ENCODE assay signal across 18 cellular contexts in genomic region chr16:67707790-67708189, GRCh38. TPM values are rescaled to one million over a fixed set of nuclear protein-coding genes. Genes with fewer than 3 reads are reported as not detected.
DNase-seq lines count a peak whose midpoint lies in the region; ATAC-seq and TF ChIP-seq lines count a peak whose summit lies in the region.
"Had no signal": no experiment of that assay in that cellular context is flagged by ENCODE, and none has a peak within 500 bp of the region (broad histone marks: within the 10 kb centered on the region; RNA-seq: fewer than 3 reads in every experiment).

No MANE protein-coding gene starts in this region.

- TF ChIP-seq CTCF in osteoblast (IDR thresholded peaks at IDR 0.05; ENCODE audit: extremely low read depth, low read depth, low read length) (no peak), gastrocnemius medialis (IDR thresholded peaks at IDR 0.05 in 4 of 5, conservative IDR thresholded peaks at IDR 0.05 in 1 of 5) (no peak), mucosa of descending colon (IDR thresholded peaks at IDR 0.05) (no peak)

- DNase-seq in Karpas-422 (no peak), osteoblast (ENCODE audit: insufficient read length, low spot score, missing footprints) (no peak), gastrocnemius medialis (no peak), occipital lobe (lab: John Stamatoyannopoulos, UW) (no peak), UCSD-AML1 (lab: John Stamatoyannopoulos, UW; ENCODE audit: unreplicated experiment) (no peak), mucosa of descending colon (no peak), NCI-H2029 treated with DMSO at 0.1 percent for 48 hours (lab: John Stamatoyannopoulos, UW) (no peak)
- DNase-seq: ACHN; BE2C; C1 segment of cervical spinal cord; Calu3; CD4-positive, alpha-beta memory T cell; DMS79 treated with DMSO at 0.1 percent for 48 hours; GF-D8; H7; KBM-7 had no signal

- H3K27ac ChIP-seq in Karpas-422 (ENCODE audit: low read length) (peak overlapping the region; percentile 55; the same call in 1 of the 2 replicates), osteoblast (ENCODE audit: low read depth, low read length) (peak overlapping the region; percentile 23), gastrocnemius medialis (peak overlapping the region; percentile 71 to 81 (median 73))

- no peak overlapping the region for H3K9ac ChIP-seq in Karpas-422 (ENCODE audit: low read length)

- H2AFZ ChIP-seq in Karpas-422 (ENCODE audit: low read length) (no peak overlapping the region), osteoblast (ENCODE audit: low read length) (no peak overlapping the region)
- H2AFZ ChIP-seq: GM23338 had no signal

- no peaks in the 10 kb centered on the region for H3K9me2 ChIP-seq in Karpas-422 (replicated peaks; ENCODE audit: insufficient read depth, low read length)

- H4K20me1 ChIP-seq in Karpas-422 (ENCODE audit: insufficient read depth, low read depth, low read length) (peaks cover 10% of the 10 kb centered on the region; the same call in 1 of the 2 replicates), osteoblast (ENCODE audit: insufficient read depth, low read length) (peaks cover 42% of the 10 kb centered on the region)

- H3K79me2 ChIP-seq in Karpas-422 (ENCODE audit: low read length) = peaks cover 91% of the 10 kb centered on the region
- H3K79me2 ChIP-seq in osteoblast (ENCODE audit: insufficient read depth, low read length) = peaks cover 70% of the 10 kb centered on the region

- no peaks in the 10 kb centered on the region for H3K27me3 ChIP-seq in Karpas-422 (ENCODE audit: low read length)
- no peaks in the 10 kb centered on the region for H3K27me3 ChIP-seq in osteoblast (ENCODE audit: insufficient read depth, low read length)
- no peaks in the 10 kb centered on the region for H3K27me3 ChIP-seq in gastrocnemius medialis
- H3K27me3 ChIP-seq: BE2C had no signal

- no peak overlapping the region for H3K4me3 ChIP-seq in Karpas-422 (ENCODE audit: low read length)
- H3K4me3 ChIP-seq in osteoblast (ENCODE audit: insufficient read depth, low read length) = no peak overlapping the region
- no peak overlapping the region for H3K4me3 ChIP-seq in gastrocnemius medialis
- H3K4me3 ChIP-seq in mucosa of descending colon = no peak overlapping the region
- H3K4me3 ChIP-seq: GM23338 had no signal

- peaks cover 37% of the 10 kb centered on the region for H3K4me1 ChIP-seq in Karpas-422 (ENCODE audit: low read length)
- peaks cover 9% of the 10 kb centered on the region for H3K4me1 ChIP-seq in osteoblast (ENCODE audit: insufficient read depth, low read length)
- peaks cover 42 to 47% of the 10 kb centered on the region in 2 donors for H3K4me1 ChIP-seq in gastrocnemius medialis
- H3K4me1 ChIP-seq in mucosa of descending colon (ENCODE audit: low read depth) = no peaks in the 10 kb centered on the region
- H3K4me1 ChIP-seq: BE2C had no signal

- in situ Hi-C loops in gastrocnemius medialis (cut with MboI; ENCODE audit: low sequenced_read_pairs in 4 of 4) = no loop called here

- peaks cover 9% of the 10 kb centered on the region; the same call in 1 of the 2 replicates for H3K36me3 ChIP-seq in Karpas-422 (ENCODE audit: insufficient read depth, low read length)
- H3K36me3 ChIP-seq in osteoblast (ENCODE audit: insufficient read depth, low read length) = no peaks in the 10 kb centered on the region
- no peaks in the 10 kb centered on the region for H3K36me3 ChIP-seq in gastrocnemius medialis
- no peaks in the 10 kb centered on the region for H3K36me3 ChIP-seq in mucosa of descending colon (ENCODE audit: low read depth)
- H3K36me3 ChIP-seq: BE2C had no signal

- no peak for TF ChIP-seq POLR2A in gastrocnemius medialis (IDR thresholded peaks at IDR 0.05)

- H3K9me3 ChIP-seq in Karpas-422 (ENCODE audit: low read length) = no peaks in the 10 kb centered on the region
- H3K9me3 ChIP-seq in osteoblast (ENCODE audit: low read depth, low read length) = no peaks in the 10 kb centered on the region
- no peaks in the 10 kb centered on the region for H3K9me3 ChIP-seq in gastrocnemius medialis
- no peaks in the 10 kb centered on the region for H3K9me3 ChIP-seq in mucosa of descending colon
- H3K9me3 ChIP-seq: BE2C had no signal

- no peak for ATAC-seq in gastrocnemius medialis
- ATAC-seq in mucosa of descending colon = no peak
- ATAC-seq: HCT116 had no signal

- intact Hi-C loops in gastrocnemius medialis (cut with DNase I; ENCODE audit: low total_unique reads) (loop anchor here (2.0 kb wide), 1 partner anchor 33 kb away; no protein-coding TSS in a partner anchor), mucosa of descending colon (cut with DNase I, micrococcal nuclease) (no loop called here)

- H3K4me2 ChIP-seq in Karpas-422 (ENCODE audit: low read depth, low read length, poor library complexity, severe bottlenecking) (no peak overlapping the region), osteoblast (ENCODE audit: insufficient read depth, low read length) (no peak overlapping the region)

RNA-seq across cellular contexts. Expression of gene GFOD2, which starts 11.3 kb away (rescaled TPM):
- total RNA-seq in Karpas-422 (2014; rRNA removed; shearing (Covaris generic); ENCODE audit: low replicate concordance) = 12.9 and 34.8 TPM in 2 replicates
- 15.9 and 19.4 TPM in 2 replicates for total RNA-seq in osteoblast
- 10 to 100 TPM in 3 of 4 donors, 1 to 10 TPM in 1; 8.9 to 15.4 (median 11.6) TPM for total RNA-seq in gastrocnemius medialis
- 51.5 TPM for total RNA-seq in occipital lobe
- total RNA-seq in mucosa of descending colon = 10 to 100 TPM; 25.6 to 29.2 (median 27.9) TPM

RNA-seq across cellular contexts. Expression of gene C16orf86, which starts 41.2 kb away (rescaled TPM):
- total RNA-seq in Karpas-422 (2014; rRNA removed; shearing (Covaris generic); ENCODE audit: low replicate concordance) = 13.8 and 18.4 TPM in 2 replicates
- total RNA-seq in osteoblast (6.2 and 6.9 TPM in 2 replicates), gastrocnemius medialis (1 to 10 TPM; 5.1 to 8.5 (median 7.3) TPM), occipital lobe (3.1 TPM), mucosa of descending colon (1 to 10 TPM in 2 of 3 donors, under 1 TPM in 1; 0.67 to 6.8 (median 1.2) TPM)

RNA-seq across cellular contexts. Expression of gene ENKD1, which starts 41.2 kb away (rescaled TPM):
- total RNA-seq in Karpas-422 (2014; rRNA removed; shearing (Covaris generic); ENCODE audit: low replicate concordance) = 8.4 and 26.8 TPM in 2 replicates
- total RNA-seq in osteoblast (13.3 and 15.9 TPM in 2 replicates), gastrocnemius medialis (10 to 100 TPM in 3 of 4 donors, 1 to 10 TPM in 1; 8.1 to 14.2 (median 11.2) TPM), occipital lobe (6.2 TPM), mucosa of descending colon (10 to 100 TPM in 1 of 3 donors, 1 to 10 TPM in 2; 8.5 to 23.3 (median 9.0) TPM)

RNA-seq across cellular contexts. Expression of gene PARD6A, which starts 47.0 kb away (rescaled TPM):
- total RNA-seq in Karpas-422 (2014; rRNA removed; shearing (Covaris generic); ENCODE audit: low replicate concordance) = 13.6 and 16.3 TPM in 2 replicates
- total RNA-seq in osteoblast = 2.4 and 2.9 TPM in 2 replicates
- total RNA-seq in gastrocnemius medialis = 10 to 100 TPM in 3 of 4 donors, 1 to 10 TPM in 1; 2.7 to 17.3 (median 12.5) TPM
- total RNA-seq in occipital lobe = 8.3 TPM
- 1 to 10 TPM; 2.3 to 9.1 (median 3.7) TPM for total RNA-seq in mucosa of descending colon

RNA-seq across cellular contexts. Expression of gene ACD, which starts 47.7 kb away (rescaled TPM):
- total RNA-seq in Karpas-422 (2014; rRNA removed; shearing (Covaris generic); ENCODE audit: low replicate concordance) = 19.1 and 50.4 TPM in 2 replicates
- total RNA-seq in osteoblast (16.5 and 18.8 TPM in 2 replicates), gastrocnemius medialis (10 to 100 TPM in 3 of 4 donors, 1 to 10 TPM in 1; 9.9 to 12.8 (median 11.1) TPM), occipital lobe (17.6 TPM), mucosa of descending colon (10 to 100 TPM in 2 of 3 donors, 1 to 10 TPM in 1; 8.9 to 17.1 (median 11.5) TPM)

Comparison
In these comparisons a context has a peak if more than half of its experiments do, and no peak if none do; other contexts are left out.
1. H3K27ac ChIP-seq: peak in every context shown above with its lines; median percentile 73 in gastrocnemius medialis; 55 in Karpas-422; 23 in osteoblast.